23 cellular contexts compared by ENCODE assay signal in genomic region chr18:518081-518480, GRCh38.
"Had no signal": no experiment of that assay in that cellular context is flagged by ENCODE, and none has a peak within 500 bp of the region (broad histone marks: within the 10 kb centered on the region; RNA-seq: fewer than 3 reads in every experiment).

No MANE protein-coding gene starts in this region.

- H3K36me3 ChIP-seq: gastrocnemius medialis, ovary, sigmoid colon, spleen, tibial nerve had no signal

- ATAC-seq: gastrocnemius medialis, left lobe of liver, mucosa of descending colon had no signal

- H3K9me3 ChIP-seq: gastrocnemius medialis, mucosa of descending colon, ovary, sigmoid colon had no signal

- H3K27me3 ChIP-seq: gastrocnemius medialis, ovary, sigmoid colon, spleen, tibial nerve had no signal

- H3K27ac ChIP-seq: gastrocnemius medialis, ovary, spleen had no signal

- H3K4me1 ChIP-seq: gastrocnemius medialis, spleen had no signal

- DNase-seq: activated CD4-positive, alpha-beta T cell treated with anti-CD3 and anti-CD28 coated beads, Interleukin-2, amount 50 U/mL, for 1 hour; activated CD4-positive, CD25-positive, alpha-beta regulatory T cell treated with anti-CD3 and anti-CD28 coated beads, Interleukin-2, amount 50 U/mL, for 72 hours; activated CD8-positive, alpha-beta memory T cell treated with anti-CD3 and anti-CD28 coated beads, Interleukin-2, amount 50 U/mL, for 48 hours; activated effector memory CD4-positive, alpha-beta T cell treated with Interleukin-2 at 50 U/mL for 16 hours; activated naive CD4-positive, alpha-beta T cell treated with anti-CD3 and anti-CD28 coated beads, Interleukin-2, amount 50 U/mL, for 16 hours; activated T-cell treated with anti-CD3 and anti-CD28 coated beads, Interleukin-2, amount 50 U/mL, for 48 hours; aorta; cortex of kidney; effector CD4-positive, alpha-beta T cell; gastrocnemius medialis; head of caudate nucleus; kidney; mucosa of descending colon; naive B cell; ovary; sigmoid colon; spleen; stimulated activated naive CD4-positive, alpha-beta T cell treated with Interleukin-2 at 50 U/mL for 16 hours had no signal

- H3K27ac Mint-ChIP-seq: naive B cell; T-helper 1 cell treated with Interleukin-12 subunit alpha and Interleukin-12 subunit beta and Interleukin-4 antibody, amounts not matched to agents 30 μg/mL and 1 μg/mL, for 36 hours had no signal

- H3K4me3 Mint-ChIP-seq: naive B cell; T-helper 1 cell treated with Interleukin-12 subunit alpha and Interleukin-12 subunit beta and Interleukin-4 antibody, amounts not matched to agents 30 μg/mL and 1 μg/mL, for 36 hours had no signal

- FAIRE-seq: kidney, urothelium cell line had no signal

- H3K4me3 ChIP-seq: gastrocnemius medialis, lung, mucosa of descending colon, ovary, sigmoid colon, spleen, tibial nerve had no signal
